Comparison of ENCODE assay signal across 1 cellular context in genomic region chr1:151820940-151821339, GRCh38.
A peak's percentile ranks its signal among the peaks of the same experiment; 100 is the strongest.
TF ChIP-seq lines count a peak whose summit lies in the region.

No MANE protein-coding gene starts in this region.

TF ChIP-seq in SK-N-SH treated with all-trans-retinoic acid at 6 μM for 48 hours, 23 proteins besides CTCF, POLR2A, EP300 and RAD21 (continued from another document):
- TF ChIP-seq, protein P1, sequence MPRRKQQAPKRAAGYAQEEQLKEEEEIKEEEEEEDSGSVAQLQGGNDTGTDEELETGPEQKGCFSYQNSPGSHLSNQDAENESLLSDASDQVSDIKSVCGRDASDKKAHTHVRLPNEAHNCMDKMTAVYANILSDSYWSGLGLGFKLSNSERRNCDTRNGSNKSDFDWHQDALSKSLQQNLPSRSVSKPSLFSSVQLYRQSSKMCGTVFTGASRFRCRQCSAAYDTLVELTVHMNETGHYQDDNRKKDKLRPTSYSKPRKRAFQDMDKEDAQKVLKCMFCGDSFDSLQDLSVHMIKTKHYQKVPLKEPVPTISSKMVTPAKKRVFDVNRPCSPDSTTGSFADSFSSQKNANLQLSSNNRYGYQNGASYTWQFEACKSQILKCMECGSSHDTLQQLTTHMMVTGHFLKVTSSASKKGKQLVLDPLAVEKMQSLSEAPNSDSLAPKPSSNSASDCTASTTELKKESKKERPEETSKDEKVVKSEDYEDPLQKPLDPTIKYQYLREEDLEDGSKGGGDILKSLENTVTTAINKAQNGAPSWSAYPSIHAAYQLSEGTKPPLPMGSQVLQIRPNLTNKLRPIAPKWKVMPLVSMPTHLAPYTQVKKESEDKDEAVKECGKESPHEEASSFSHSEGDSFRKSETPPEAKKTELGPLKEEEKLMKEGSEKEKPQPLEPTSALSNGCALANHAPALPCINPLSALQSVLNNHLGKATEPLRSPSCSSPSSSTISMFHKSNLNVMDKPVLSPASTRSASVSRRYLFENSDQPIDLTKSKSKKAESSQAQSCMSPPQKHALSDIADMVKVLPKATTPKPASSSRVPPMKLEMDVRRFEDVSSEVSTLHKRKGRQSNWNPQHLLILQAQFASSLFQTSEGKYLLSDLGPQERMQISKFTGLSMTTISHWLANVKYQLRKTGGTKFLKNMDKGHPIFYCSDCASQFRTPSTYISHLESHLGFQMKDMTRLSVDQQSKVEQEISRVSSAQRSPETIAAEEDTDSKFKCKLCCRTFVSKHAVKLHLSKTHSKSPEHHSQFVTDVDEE (CRISPR knock-in tag; IDR thresholded peaks at IDR 0.05): peak; percentile 89; the same call in 1 of the 2 replicates
- no peak for TF ChIP-seq ZFP30 (CRISPR knock-in tag; IDR thresholded peaks at IDR 0.05)
- TF ChIP-seq, protein P2, sequence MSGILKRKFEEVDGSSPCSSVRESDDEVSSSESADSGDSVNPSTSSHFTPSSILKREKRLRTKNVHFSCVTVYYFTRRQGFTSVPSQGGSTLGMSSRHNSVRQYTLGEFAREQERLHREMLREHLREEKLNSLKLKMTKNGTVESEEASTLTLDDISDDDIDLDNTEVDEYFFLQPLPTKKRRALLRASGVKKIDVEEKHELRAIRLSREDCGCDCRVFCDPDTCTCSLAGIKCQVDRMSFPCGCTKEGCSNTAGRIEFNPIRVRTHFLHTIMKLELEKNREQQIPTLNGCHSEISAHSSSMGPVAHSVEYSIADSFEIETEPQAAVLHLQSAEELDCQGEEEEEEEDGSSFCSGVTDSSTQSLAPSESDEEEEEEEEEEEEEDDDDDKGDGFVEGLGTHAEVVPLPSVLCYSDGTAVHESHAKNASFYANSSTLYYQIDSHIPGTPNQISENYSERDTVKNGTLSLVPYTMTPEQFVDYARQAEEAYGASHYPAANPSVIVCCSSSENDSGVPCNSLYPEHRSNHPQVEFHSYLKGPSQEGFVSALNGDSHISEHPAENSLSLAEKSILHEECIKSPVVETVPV (CRISPR knock-in tag; IDR thresholded peaks at IDR 0.05): no peak
- peak; percentile 88 for TF ChIP-seq ZNF70 (CRISPR knock-in tag; IDR thresholded peaks at IDR 0.05)
- no peak for TF ChIP-seq SNAI2 (CRISPR knock-in tag; IDR thresholded peaks at IDR 0.05)
- peak; percentile 84 for TF ChIP-seq TCF4 (CRISPR knock-in tag; IDR thresholded peaks at IDR 0.05; ENCODE audit: borderline replicate concordance)
- no peak for TF ChIP-seq RARB (CRISPR knock-in tag; IDR thresholded peaks at IDR 0.05)
- TF ChIP-seq PPARA (CRISPR knock-in tag; IDR thresholded peaks at IDR 0.05; ENCODE audit: borderline replicate concordance): no peak
- TF ChIP-seq ZC3H10 (CRISPR knock-in tag; IDR thresholded peaks at IDR 0.05): no peak
- no peak for TF ChIP-seq ZNF565 (CRISPR knock-in tag; conservative IDR thresholded peaks at IDR 0.05; ENCODE audit: low read depth)
- TF ChIP-seq, protein P3, sequence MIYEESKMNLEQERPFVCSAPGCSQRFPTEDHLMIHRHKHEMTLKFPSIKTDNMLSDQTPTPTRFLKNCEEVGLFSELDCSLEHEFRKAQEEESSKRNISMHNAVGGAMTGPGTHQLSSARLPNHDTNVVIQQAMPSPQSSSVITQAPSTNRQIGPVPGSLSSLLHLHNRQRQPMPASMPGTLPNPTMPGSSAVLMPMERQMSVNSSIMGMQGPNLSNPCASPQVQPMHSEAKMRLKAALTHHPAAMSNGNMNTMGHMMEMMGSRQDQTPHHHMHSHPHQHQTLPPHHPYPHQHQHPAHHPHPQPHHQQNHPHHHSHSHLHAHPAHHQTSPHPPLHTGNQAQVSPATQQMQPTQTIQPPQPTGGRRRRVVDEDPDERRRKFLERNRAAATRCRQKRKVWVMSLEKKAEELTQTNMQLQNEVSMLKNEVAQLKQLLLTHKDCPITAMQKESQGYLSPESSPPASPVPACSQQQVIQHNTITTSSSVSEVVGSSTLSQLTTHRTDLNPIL (CRISPR knock-in tag; IDR thresholded peaks at IDR 0.05; ENCODE audit: low read depth): no peak
- TF ChIP-seq CSDC2 (CRISPR knock-in tag; IDR thresholded peaks at IDR 0.05): no peak
